In genomic region chr11:130314749-130315285, GRCh38 we compare ENCODE assay signal across 8 cellular contexts. TPM values are rescaled to one million over a fixed set of nuclear protein-coding genes. Genes with fewer than 3 reads are reported as not detected.
DNase-seq lines count a peak whose midpoint lies in the region; ATAC-seq and TF ChIP-seq lines count a peak whose summit lies in the region.

A gene with protein sequence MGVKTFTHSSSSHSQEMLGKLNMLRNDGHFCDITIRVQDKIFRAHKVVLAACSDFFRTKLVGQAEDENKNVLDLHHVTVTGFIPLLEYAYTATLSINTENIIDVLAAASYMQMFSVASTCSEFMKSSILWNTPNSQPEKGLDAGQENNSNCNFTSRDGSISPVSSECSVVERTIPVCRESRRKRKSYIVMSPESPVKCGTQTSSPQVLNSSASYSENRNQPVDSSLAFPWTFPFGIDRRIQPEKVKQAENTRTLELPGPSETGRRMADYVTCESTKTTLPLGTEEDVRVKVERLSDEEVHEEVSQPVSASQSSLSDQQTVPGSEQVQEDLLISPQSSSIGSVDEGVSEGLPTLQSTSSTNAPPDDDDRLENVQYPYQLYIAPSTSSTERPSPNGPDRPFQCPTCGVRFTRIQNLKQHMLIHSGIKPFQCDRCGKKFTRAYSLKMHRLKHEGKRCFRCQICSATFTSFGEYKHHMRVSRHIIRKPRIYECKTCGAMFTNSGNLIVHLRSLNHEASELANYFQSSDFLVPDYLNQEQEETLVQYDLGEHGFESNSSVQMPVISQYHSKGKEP (minus strand): TSS chr11:130314917. CDS start chr11:130261873, 53,044 bp downstream.

- POLR2A ChIA-PET in activated naive CD8-positive, alpha-beta T cell treated with anti-CD3 and anti-CD28 coated beads, Interleukin-2, amount 10 ng/mL, durations not matched to agents 7 days and 5 days (lab: Charles Lee): interaction anchor here (1.4 kb wide), 1 partner anchor 312 kb away, joined by 4 read pairs; the partner anchor contains the start of gene PRDM10

- H3K79me2 ChIP-seq in SU-DHL-6 (ENCODE audit: insufficient read depth, low read length) (peaks cover 33% of the 10 kb centered on the region), parathyroid adenoma (peaks cover 8% of the 10 kb centered on the region)

- H3K36me3 ChIP-seq in SU-DHL-6 (ENCODE audit: low read length) (no peaks in the 10 kb centered on the region), parathyroid adenoma (ENCODE audit: control insufficient read depth, insufficient read depth, low read length) (no peaks in the 10 kb centered on the region), tibial artery (no peaks in the 10 kb centered on the region)

- H3F3A ChIP-seq in SU-DHL-6 (ENCODE audit: insufficient read depth): peaks cover 10% of the 10 kb centered on the region; the same call in 1 of the 2 replicates

- peak within 1 kb of the TSS; percentile 79 for H3K4me3 ChIP-seq in GM08714 (ENCODE audit: low read length)
- H3K4me3 ChIP-seq in SU-DHL-6 (ENCODE audit: insufficient read depth, low read length, poor library complexity, severe bottlenecking): peak within 1 kb of the TSS; percentile 59
- H3K4me3 ChIP-seq in parathyroid adenoma (ENCODE audit: low read depth, low read length): peak within 1 kb of the TSS; percentile 66
- H3K4me3 ChIP-seq in tibial artery: peak within 1 kb of the TSS; percentile 72 to 87

- no peaks in the 10 kb centered on the region for H4K20me1 ChIP-seq in SU-DHL-6 (ENCODE audit: low read depth, low read length)

- peak within 1 kb of the TSS; percentile 93 for H3K27ac Mint-ChIP-seq in activated naive CD8-positive, alpha-beta T cell treated with anti-CD3 and anti-CD28 coated beads, Interleukin-2, amount 10 ng/mL, durations not matched to agents 7 days and 5 days

- peak within 1 kb of the TSS; percentile 95 for H3K4me3 Mint-ChIP-seq in activated naive CD8-positive, alpha-beta T cell treated with anti-CD3 and anti-CD28 coated beads, Interleukin-2, amount 10 ng/mL, durations not matched to agents 7 days and 5 days

- H3K27ac ChIP-seq in SU-DHL-6 (ENCODE audit: low read depth, low read length) (peak within 1 kb of the TSS; percentile 78), parathyroid adenoma (peak within 1 kb of the TSS; percentile 69), tibial artery (peak within 1 kb of the TSS; percentile 90 to 91)

- intact Hi-C loops in Right ventricle myocardium superior (cut with DNase I) (no loop called here), tibial artery (cut with DNase I; ENCODE audit: low total_unique reads) (loop anchor here (10.0 kb wide), 3 partner anchors 310 to 580 kb away; partner anchors contain the start of gene PRDM10)

- no peak for TF ChIP-seq CTCF in SU-DHL-6 (IDR thresholded peaks at IDR 0.05; ENCODE audit: insufficient read depth, low read length, poor library complexity, severe bottlenecking)
- TF ChIP-seq CTCF in parathyroid adenoma (IDR thresholded peaks at IDR 0.05): no peak
- no peak for TF ChIP-seq CTCF in tibial artery (IDR thresholded peaks at IDR 0.05)

- peak within 1 kb of the TSS; percentile 89 for H2AFZ ChIP-seq in SU-DHL-6 (ENCODE audit: low read depth, low read length, severe bottlenecking)
- peak within 1 kb of the TSS; percentile 90 for H2AFZ ChIP-seq in parathyroid adenoma

- peaks cover 4% of the 10 kb centered on the region for H3K4me1 ChIP-seq in parathyroid adenoma
- H3K4me1 ChIP-seq in tibial artery: peaks cover 0 to 44% (median 22%) of the 10 kb centered on the region in 4 donors

- H3K4me2 ChIP-seq in SU-DHL-6 (ENCODE audit: low read depth, low read length, poor library complexity, severe bottlenecking) (peak within 1 kb of the TSS; percentile 84), parathyroid adenoma (ENCODE audit: low read length) (peak within 1 kb of the TSS; percentile 59)

- H3K9me2 ChIP-seq in SU-DHL-6 (replicated peaks; ENCODE audit: insufficient read depth, low read length): no peaks in the 10 kb centered on the region

- H3K9me3 Mint-ChIP-seq in activated naive CD8-positive, alpha-beta T cell treated with anti-CD3 and anti-CD28 coated beads, Interleukin-2, amount 10 ng/mL, durations not matched to agents 7 days and 5 days: no peaks in the 10 kb centered on the region

- DNase-seq in NCI-H1092 treated with DMSO at 0.1 percent for 48 hours (lab: John Stamatoyannopoulos, UW): peak; percentile 94
- peak; percentile 85 for DNase-seq in activated naive CD8-positive, alpha-beta T cell treated with anti-CD3 and anti-CD28 coated beads, Interleukin-2, amount 10 ng/mL, durations not matched to agents 7 days and 5 days
- peak; percentile 94 for DNase-seq in Right ventricle myocardium superior
- peak; percentile 93 to 96 for DNase-seq in tibial artery

- H3K9me3 ChIP-seq in SU-DHL-6 (ENCODE audit: insufficient read depth, low read length): no peaks in the 10 kb centered on the region
- H3K9me3 ChIP-seq in parathyroid adenoma (ENCODE audit: control insufficient read depth, low read length): no peaks in the 10 kb centered on the region
- no peaks in the 10 kb centered on the region for H3K9me3 ChIP-seq in tibial artery

- H3K4me1 Mint-ChIP-seq in activated naive CD8-positive, alpha-beta T cell treated with anti-CD3 and anti-CD28 coated beads, Interleukin-2, amount 10 ng/mL, durations not matched to agents 7 days and 5 days: peaks cover 25% of the 10 kb centered on the region

- no peaks in the 10 kb centered on the region for H3K27me3 Mint-ChIP-seq in activated naive CD8-positive, alpha-beta T cell treated with anti-CD3 and anti-CD28 coated beads, Interleukin-2, amount 10 ng/mL, durations not matched to agents 7 days and 5 days

- H3K9ac ChIP-seq in SU-DHL-6 (ENCODE audit: low read length): peak within 1 kb of the TSS; percentile 63
- H3K9ac ChIP-seq in parathyroid adenoma: no peak within 1 kb of the TSS

- no peaks in the 10 kb centered on the region for H3K36me3 Mint-ChIP-seq in activated naive CD8-positive, alpha-beta T cell treated with anti-CD3 and anti-CD28 coated beads, Interleukin-2, amount 10 ng/mL, durations not matched to agents 7 days and 5 days

- ATAC-seq in HG02571 (IDR thresholded peaks at IDR 0.05; ENCODE audit: unreplicated experiment) (peak; percentile 65), Right ventricle myocardium superior (ENCODE audit: poor library complexity) (peak; percentile 98)
- ATAC-seq in activated naive CD8-positive, alpha-beta T cell treated with anti-CD3 and anti-CD28 coated beads, Interleukin-2, amount 10 ng/mL, durations not matched to agents 7 days and 5 days (ENCODE audit: low read depth): peak; percentile 77

- no peaks in the 10 kb centered on the region for H3K27me3 ChIP-seq in SU-DHL-6 (ENCODE audit: low read length)
- no peaks in the 10 kb centered on the region for H3K27me3 ChIP-seq in parathyroid adenoma (ENCODE audit: control insufficient read depth, insufficient read depth, low read length)
- H3K27me3 ChIP-seq in tibial artery: no peaks in the 10 kb centered on the region

RNA-seq across cellular contexts. Expression of the gene that starts here (rescaled TPM):
- 10 to 100 TPM; 53.9 to 60.7 TPM for total RNA-seq in activated naive CD8-positive, alpha-beta T cell treated with anti-CD3 and anti-CD28 coated beads, Interleukin-2, amount 10 ng/mL, durations not matched to agents 7 days and 5 days
- 49.0 TPM for total RNA-seq in Right ventricle myocardium superior

Comparison
In these comparisons a context has a peak if more than half of its experiments do, and no peak if none do; other contexts are left out.
1. Peak in every context shown above with its lines: DNase-seq, ATAC-seq, H3K4me3 ChIP-seq and H3K27ac ChIP-seq.